31 cellular contexts compared by ENCODE assay signal in the genomic region with DNA sequence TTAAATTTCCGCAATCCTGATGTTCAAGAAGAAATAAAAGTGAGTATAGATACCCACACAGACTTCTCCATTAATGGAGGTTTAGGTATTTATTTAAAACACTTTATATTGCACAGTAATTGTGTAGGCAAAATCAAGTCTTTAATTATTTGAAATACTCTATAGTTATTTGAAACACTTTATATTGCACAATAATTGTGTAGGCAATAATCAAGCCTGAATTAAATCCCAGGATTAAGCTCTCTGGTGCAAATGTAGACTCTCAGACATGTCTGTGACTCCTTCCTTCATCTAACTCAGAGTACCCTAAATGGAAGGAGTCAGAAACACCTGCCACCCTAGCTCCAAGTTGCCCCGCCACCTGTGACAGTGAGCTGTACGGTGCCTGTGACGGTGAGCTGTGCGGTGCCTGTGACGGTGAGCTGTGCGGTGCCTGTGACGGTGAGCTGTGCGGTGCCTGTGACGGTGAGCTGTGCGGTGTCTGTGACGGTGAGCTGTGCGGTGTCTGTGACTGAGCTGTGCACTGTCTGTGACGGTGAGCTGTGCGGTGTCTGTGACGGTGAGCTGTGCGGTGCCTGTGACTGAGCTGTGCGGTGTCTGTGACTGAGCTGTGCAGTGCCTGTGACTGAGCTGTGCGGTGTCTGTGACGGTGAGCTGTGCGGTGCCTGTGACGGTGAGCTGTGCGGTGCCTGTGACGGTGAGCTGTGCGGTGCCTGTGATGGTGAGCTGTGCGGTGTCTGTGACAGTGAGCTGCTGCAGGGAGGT. TPM values are rescaled to one million over a fixed set of nuclear protein-coding genes. Genes with fewer than 3 reads are reported as not detected.
DNase-seq lines count a peak whose midpoint lies in the region; FAIRE-seq and TF ChIP-seq lines count a peak whose summit lies in the region.
"Had no signal": no experiment of that assay in that cellular context is flagged by ENCODE, and none has a peak within 500 bp of the region (broad histone marks: within the 10 kb centered on the region; RNA-seq: fewer than 3 reads in every experiment).

No MANE protein-coding gene starts in this region.

- no peaks in the 10 kb centered on the region for H3K4me1 Mint-ChIP-seq in activated CD4-positive, alpha-beta T cell treated with anti-CD3 and anti-CD28 coated beads, Interleukin-2, amount 10 ng/mL, durations not matched to agents 7 days and 5 days
- H3K4me1 Mint-ChIP-seq: CD4-positive, alpha-beta memory T cell had no signal

- no peak overlapping the region for H3K18ac ChIP-seq in neuronal stem cell (ENCODE audit: low read length)

- H3K36me3 ChIP-seq in kidney (ENCODE audit: control insufficient read depth in 1 of 2, insufficient read depth in 2 of 2, low read length in 2 of 2) (peaks cover 0 to 24% of the 10 kb centered on the region in 2 donors), neuronal stem cell (replicated peaks in 1 of 2; ENCODE audit: control insufficient read depth in 2 of 2, insufficient read depth in 2 of 2, low read length in 2 of 2) (no peaks in the 10 kb centered on the region)
- H3K36me3 ChIP-seq: HAP-1 had no signal

- peak overlapping the region; percentile 85 for H4K91ac ChIP-seq in neuronal stem cell (ENCODE audit: low read depth, low read length, poor library complexity)

- H3K27ac ChIP-seq in kidney (ENCODE audit: low read depth in 2 of 2, low read length in 2 of 2) (peak overlapping the region; percentile 57 to 64), neuronal stem cell (replicated peaks; ENCODE audit: low read length) (no peak overlapping the region)
- H3K27ac ChIP-seq: PC-9, SK-N-MC had no signal

- no peak overlapping the region for H3K4me2 ChIP-seq in neuronal stem cell (ENCODE audit: insufficient read depth, low read length, poor library complexity, severe bottlenecking)
- H3K4me2 ChIP-seq: PC-9 had no signal

- H3K36me3 Mint-ChIP-seq in activated CD4-positive, alpha-beta T cell treated with anti-CD3 and anti-CD28 coated beads, Interleukin-2, amount 10 ng/mL, durations not matched to agents 7 days and 5 days (ENCODE audit: low read depth), result no peaks in the 10 kb centered on the region
- H3K36me3 Mint-ChIP-seq: CD4-positive, alpha-beta memory T cell had no signal

- H3K27me3 ChIP-seq in neuronal stem cell (ENCODE audit: control insufficient read depth in 3 of 3, insufficient read depth in 3 of 3, low read depth in 1 of 3, low read length in 3 of 3), result no peaks in the 10 kb centered on the region

- WGBS in neuronal stem cell (ENCODE audit: extremely low coverage in 2 of 2, insufficient read length in 2 of 2, insufficient replicate concordance in 1 of 2), 2 donors, result no CpG with 5 or more reads among the region's 26 CpGs

- H3K9me3 ChIP-seq in kidney (ENCODE audit: control insufficient read depth in 1 of 2, low read length in 2 of 2) (no peaks in the 10 kb centered on the region), neuronal stem cell (replicated peaks in 1 of 2; ENCODE audit: control insufficient read depth in 2 of 2, insufficient read depth in 1 of 2, low read depth in 1 of 2, low read length in 2 of 2) (no peaks in the 10 kb centered on the region)
- H3K9me3 ChIP-seq: Caco-2, HAP-1 had no signal

- FAIRE-seq in RCC 7860 (lab: Jason Lieb, UNC) (no peak), kidney (lab: Jason Lieb, UNC) (no peak)
- FAIRE-seq: A204.1, GM12891 had no signal

- peaks cover 15 to 60% of the 10 kb centered on the region in 2 donors for H3K4me1 ChIP-seq in kidney (ENCODE audit: control insufficient read depth in 1 of 2, insufficient read depth in 1 of 2, low read depth in 1 of 2, low read length in 2 of 2)
- H3K4me1 ChIP-seq in neuronal stem cell (ENCODE audit: control insufficient read depth in 2 of 2, insufficient read depth in 1 of 2, low read depth in 1 of 2, low read length in 2 of 2), result peaks cover 0 to 15% of the 10 kb centered on the region in 2 donors

- peak overlapping the region; percentile 84 for H3K14ac ChIP-seq in neuronal stem cell (ENCODE audit: low read length)

- DNase-seq in Caki2 (ENCODE audit: low read depth), result peak; percentile 55
- peak; percentile 29 for DNase-seq in RCC 7860 (ENCODE audit: low spot score)
- no peak for DNase-seq in kidney
- no peak for DNase-seq in neuronal stem cell (ENCODE audit: low spot score)
- no peak for DNase-seq in NCI-H2171 treated with DMSO at 0.1 percent for 48 hours (lab: John Stamatoyannopoulos, UW)
- no peak for DNase-seq in D341Med (ENCODE audit: low spot score)
- DNase-seq in NCI-H526 treated with DMSO at 0.1 percent for 48 hours (lab: John Stamatoyannopoulos, UW), result no peak
- DNase-seq in activated CD4-positive, alpha-beta T cell treated with anti-CD3 and anti-CD28 coated beads, Interleukin-2, amount 10 ng/mL, durations not matched to agents 7 days and 5 days, result no peak
- DNase-seq: AML-193; C1 segment of cervical spinal cord; Caco-2; CD4-positive, alpha-beta memory T cell; DMS79 treated with DMSO at 0.1 percent for 48 hours; GF-D8; GOT3; Kasumi-1; NCI-H1092 treated with DMSO at 0.1 percent for 48 hours; NCI-H1436; NCI-H187 treated with DMSO at 0.1 percent for 48 hours; NCI-H2107; NCI-H446; NCI-H524 treated with DMSO at 0.1 percent for 48 hours; NCI-H82; NK-92 treated with Interleukin-12 subunit alpha and Interleukin-12 subunit beta, amount 100 ng/mL, for 24 hours; PC-9; SIG-M5 had no signal

- no peak overlapping the region for H2BK120ac ChIP-seq in neuronal stem cell (ENCODE audit: low read depth, low read length)

- H3K27me3 Mint-ChIP-seq in activated CD4-positive, alpha-beta T cell treated with anti-CD3 and anti-CD28 coated beads, Interleukin-2, amount 10 ng/mL, durations not matched to agents 7 days and 5 days, result peaks cover 6% of the 10 kb centered on the region

- H3K4me3 ChIP-seq in kidney (ENCODE audit: low read length in 2 of 2) (peak overlapping the region in 1 of 2 donors; percentile 30), neuronal stem cell (ENCODE audit: low read length in 2 of 2) (no peak overlapping the region)
- H3K4me3 ChIP-seq: HAP-1, PC-9, SK-N-MC had no signal

- CTCF ChIA-PET in activated CD4-positive, alpha-beta T cell treated with anti-CD3 and anti-CD28 coated beads, Interleukin-2, amount 10 ng/mL, durations not matched to agents 7 days and 5 days (lab: Charles Lee), result no interaction called here

- peak overlapping the region; percentile 75 for H3K23ac ChIP-seq in neuronal stem cell (ENCODE audit: low read depth, low read length, poor library complexity)

- in situ Hi-C loops in Caki2 (cut with HindIII; ENCODE audit: low pct_unique_long_range_greater_than_20kb, low sequenced_read_pairs), result no loop called here

- H3K9me3 Mint-ChIP-seq in activated CD4-positive, alpha-beta T cell treated with anti-CD3 and anti-CD28 coated beads, Interleukin-2, amount 10 ng/mL, durations not matched to agents 7 days and 5 days, result no peaks in the 10 kb centered on the region
- H3K9me3 Mint-ChIP-seq: CD4-positive, alpha-beta memory T cell had no signal

- peak overlapping the region; percentile 93 for H4K8ac ChIP-seq in neuronal stem cell (ENCODE audit: low read depth, low read length)

- H3K4ac ChIP-seq in neuronal stem cell (ENCODE audit: low read length), result no peak overlapping the region

- intact Hi-C loops in kidney (cut with DNase I), result no loop called here

- H2BK12ac ChIP-seq in neuronal stem cell (ENCODE audit: low read length), result peak overlapping the region; percentile 65

- H2BK15ac ChIP-seq in neuronal stem cell (ENCODE audit: low read length), result no peak overlapping the region

- H2AK5ac ChIP-seq in neuronal stem cell (ENCODE audit: low read depth, low read length), result no peak overlapping the region

- no peak overlapping the region for H3K4me3 Mint-ChIP-seq in activated CD4-positive, alpha-beta T cell treated with anti-CD3 and anti-CD28 coated beads, Interleukin-2, amount 10 ng/mL, durations not matched to agents 7 days and 5 days
- H3K4me3 Mint-ChIP-seq: CD4-positive, alpha-beta memory T cell had no signal

- no peaks in the 10 kb centered on the region for H3K79me1 ChIP-seq in neuronal stem cell (ENCODE audit: low read depth, low read length)

- POLR2A ChIA-PET in activated CD4-positive, alpha-beta T cell treated with anti-CD3 and anti-CD28 coated beads, Interleukin-2, amount 10 ng/mL, durations not matched to agents 7 days and 5 days (lab: Charles Lee), result no interaction called here

- H2BK5ac ChIP-seq in neuronal stem cell (ENCODE audit: low read length), result no peak overlapping the region

- H2AFZ ChIP-seq in neuronal stem cell (ENCODE audit: low read length), result no peak overlapping the region
- H2AFZ ChIP-seq: PC-9 had no signal

- peak overlapping the region in 1 of 2 donors; percentile 12 for H3K9ac ChIP-seq in kidney (ENCODE audit: low read length in 2 of 2)
- H3K9ac ChIP-seq in neuronal stem cell (ENCODE audit: low read depth, low read length, poor library complexity), result no peak overlapping the region

- no peak for TF ChIP-seq CTCF in kidney (IDR thresholded peaks at IDR 0.05; ENCODE audit: borderline replicate concordance, extremely low read depth, insufficient read depth)

- H3K27ac Mint-ChIP-seq in activated CD4-positive, alpha-beta T cell treated with anti-CD3 and anti-CD28 coated beads, Interleukin-2, amount 10 ng/mL, durations not matched to agents 7 days and 5 days, result no peak overlapping the region

RNA-seq across cellular contexts. Expression of gene SLC3A1, which starts 11.0 kb away (rescaled TPM):
- 11.9 and 27.6 TPM in 2 replicates for total RNA-seq in Caki2 (2014; rRNA removed; shearing (Covaris generic); ENCODE audit: low replicate concordance)
- total RNA-seq in kidney, result 241 TPM
- 435 TPM for polyA plus RNA-seq in kidney (ENCODE audit: insufficient read depth, low read depth, low replicate concordance)
- polyA plus RNA-seq in neuronal stem cell (2013, experiment 1 of 2), result 0.13 TPM
- 0.14 TPM for polyA plus RNA-seq in neuronal stem cell (2013, experiment 2 of 2)
- under 1 TPM in 1 of 2 experiments, not detected in 1; 0.22 TPM for total RNA-seq in activated CD4-positive, alpha-beta T cell treated with anti-CD3 and anti-CD28 coated beads, Interleukin-2, amount 10 ng/mL, durations not matched to agents 7 days and 5 days
- total RNA-seq: M059J, PC-9 had no signal

Comparison
In these comparisons a context has a peak if more than half of its experiments do, and no peak if none do; other contexts are left out.
1. DNase-seq: peak in Caki2 (single experiment) and RCC 7860 (single experiment); none in kidney (single experiment), neuronal stem cell (single experiment), NCI-H2171 treated with DMSO at 0.1 percent for 48 hours (single experiment), D341Med (single experiment), NCI-H526 treated with DMSO at 0.1 percent for 48 hours (single experiment) and activated CD4-positive, alpha-beta T cell treated with anti-CD3 and anti-CD28 coated beads, Interleukin-2, amount 10 ng/mL, durations not matched to agents 7 days and 5 days (single experiment).